5 cellular contexts compared by ENCODE assay signal in genomic region chr5:29972597-29972996, GRCh38.
"Had no signal": no experiment of that assay in that cellular context is flagged by ENCODE, and none has a peak within 500 bp of the region (broad histone marks: within the 10 kb centered on the region; RNA-seq: fewer than 3 reads in every experiment).

No MANE protein-coding gene starts in this region.

- H3K4me1 Mint-ChIP-seq: GM23338, H9 had no signal

- H3K4me3 Mint-ChIP-seq: GM23338, H9 had no signal

- H3K4me3 ChIP-seq: GM23338 had no signal

- DNase-seq: H9, HCEC 1CT, IMR-90, KBM-7 had no signal

- H3K9me3 Mint-ChIP-seq: GM23338, H9 had no signal

- ATAC-seq: GM23338 had no signal

- H3K27ac Mint-ChIP-seq: GM23338, H9 had no signal
